Comparison of ENCODE assay signal across 8 cellular contexts in the genomic region with DNA sequence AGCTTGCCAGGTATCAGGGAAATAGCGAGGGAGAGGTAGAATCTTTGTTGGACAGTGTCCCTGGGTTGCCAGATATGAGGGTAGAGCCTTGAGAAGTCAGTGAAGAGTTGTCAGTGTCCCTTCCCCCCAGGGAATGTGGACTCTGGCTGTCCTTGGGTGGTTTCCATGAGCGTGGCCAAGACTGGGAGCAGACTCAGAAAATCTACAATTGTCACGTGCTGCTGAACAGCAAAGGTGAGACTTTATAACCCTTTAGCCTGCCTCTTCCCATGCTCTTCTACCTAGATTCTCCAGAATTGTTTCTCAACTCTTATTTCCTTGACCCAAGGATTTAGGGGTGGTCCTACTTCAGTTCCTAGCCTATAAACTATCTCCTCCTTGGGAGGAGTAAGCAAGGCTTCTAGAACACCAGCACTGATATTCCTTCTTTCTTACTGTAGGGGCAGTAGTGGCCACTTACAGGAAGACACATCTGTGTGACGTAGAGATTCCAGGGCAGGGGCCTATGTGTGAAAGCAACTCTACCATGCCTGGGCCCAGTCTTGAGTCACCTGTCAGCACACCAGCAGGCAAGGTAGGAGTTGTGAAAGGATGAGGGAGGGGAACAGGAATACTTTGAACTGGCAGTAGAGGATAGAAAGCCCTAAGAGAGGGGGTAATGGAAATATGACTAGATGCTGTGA. TPM values are rescaled to one million over a fixed set of nuclear protein-coding genes. Genes with fewer than 3 reads are reported as not detected.
A peak's percentile ranks its signal among the peaks of the same experiment; 100 is the strongest.
DNase-seq lines count a peak whose midpoint lies in the region; ATAC-seq and TF ChIP-seq lines count a peak whose summit lies in the region.

No MANE protein-coding gene starts in this region.

- H3K4me1 ChIP-seq in SK-N-SH (ENCODE audit: control insufficient read depth in 1 of 2, insufficient read depth in 2 of 2, low read depth in 1 of 2, low read length in 1 of 2) (peaks cover 22 to 25% of the 10 kb centered on the region in 2 experiments; a peak in 3 of 4 replicates), iPS-18a (ENCODE audit: control insufficient read depth, low read depth, low read length) (peaks cover 11% of the 10 kb centered on the region)

- ATAC-seq in HG03066 (IDR thresholded peaks at IDR 0.05; ENCODE audit: low read depth, unreplicated experiment): peak; percentile 55

- POLR2A ChIA-PET in SK-N-SH (lab: Yijun Ruan, JAX): interaction anchor here (0.9 kb wide), 1 partner anchor 78 kb away, joined by 3 read pairs; no protein-coding TSS in a partner anchor

- TF ChIP-seq RAD21 in SK-N-SH (IDR thresholded peaks at IDR 0.05; ENCODE audit: low read length): no peak; the same call in 1 of the 2 replicates

- no peak overlapping the region for H2AFZ ChIP-seq in SK-N-SH (ENCODE audit: low read depth)

- H4K20me1 ChIP-seq in SK-N-SH (ENCODE audit: insufficient read depth): peaks cover 15% of the 10 kb centered on the region

- H3K27ac ChIP-seq in SK-N-SH (ENCODE audit: low read depth in 2 of 2, low read length in 1 of 2): peak overlapping the region; percentile 90 to 93
- H3K27ac ChIP-seq in adipose tissue (ENCODE audit: low read depth, low read length): peak overlapping the region; percentile 48
- no peak overlapping the region for H3K27ac ChIP-seq in iPS-18a (ENCODE audit: low read length)

- H3K9me3 ChIP-seq in SK-N-SH: no peaks in the 10 kb centered on the region
- no peaks in the 10 kb centered on the region for H3K9me3 ChIP-seq in iPS-18a (ENCODE audit: control insufficient read depth, low read depth, low read length)

- TF ChIP-seq CTCF in GM12872 (IDR thresholded peaks at IDR 0.05; ENCODE audit: insufficient read depth, low read depth, low read length): peak; percentile 53
- peak; percentile 55 for TF ChIP-seq CTCF in SK-N-SH (IDR thresholded peaks at IDR 0.05)
- no peak for TF ChIP-seq CTCF in lower leg skin (IDR thresholded peaks at IDR 0.05)

- peaks cover 15% of the 10 kb centered on the region for H3F3A ChIP-seq in SK-N-SH (replicated peaks; ENCODE audit: insufficient read depth)

- H3K36me3 ChIP-seq in SK-N-SH (replicated peaks in 1 of 2; ENCODE audit: control insufficient read depth in 1 of 2, insufficient read depth in 2 of 2, low read length in 1 of 2) (peaks cover 27 to 47% of the 10 kb centered on the region in 2 experiments), iPS-18a (ENCODE audit: control insufficient read depth, low read depth, low read length) (peaks cover 42% of the 10 kb centered on the region)

- H3K79me2 ChIP-seq in SK-N-SH (ENCODE audit: insufficient read depth): peaks cover 61% of the 10 kb centered on the region

- H3K9ac ChIP-seq in SK-N-SH: 0 out of 2 replicates have a peak overlapping the region, but pooled peaks have one; percentile 93
- peak overlapping the region; percentile 54 for H3K9ac ChIP-seq in iPS-18a (ENCODE audit: low read length)

- H3K4me3 ChIP-seq in SK-N-SH (ENCODE audit: low read depth in 2 of 2, low read length in 1 of 2) (peak overlapping the region; percentile 79 to 92), iPS-18a (ENCODE audit: low read length) (peak overlapping the region; percentile 80), lower leg skin (ENCODE audit: low read depth, poor library complexity, severe bottlenecking) (no peak overlapping the region)

- no peak for TF ChIP-seq POLR2A in lower leg skin (IDR thresholded peaks at IDR 0.05)

- intact Hi-C loops in lower leg skin (cut with DNase I; ENCODE audit: low total_unique reads): no loop called here

- H3K4me2 ChIP-seq in SK-N-SH: peak overlapping the region; percentile 92

- H3K9me2 ChIP-seq in SK-N-SH: no peaks in the 10 kb centered on the region

- CTCF ChIA-PET in SK-N-SH (lab: Yijun Ruan, JAX): interaction anchor here (0.8 to 1.4 kb wide), 2 partner anchors 12 to 31 kb away, joined by 3 to 9 read pairs; a partner anchor contains a TSS

- WGBS in SK-N-SH (ENCODE audit: low lambda C conversion rate): 78% methylated on average over 4 of the region's 4 CpGs
- WGBS in adipose tissue, 3 donors: 25 to 62% (median 58%) methylated on average over 4 of the region's 4 CpGs
- WGBS in lower leg skin, 2 donors: 44 to 55% methylated on average over 4 of the region's 4 CpGs

- DNase-seq in SK-N-SH: peak; percentile 39
- peak; percentile 80 for DNase-seq in stimulated activated CD4-positive, alpha-beta T cell treated with anti-CD3 and anti-CD28 coated beads, Interleukin-15, amount 100 ng/mL, for 24 hours
- no peak for DNase-seq in lower leg skin (ENCODE audit: low spot score in 2 of 2)
- no peak for DNase-seq in NCI-H1048 (lab: John Stamatoyannopoulos, UW)

- H3K27me3 ChIP-seq in SK-N-SH (ENCODE audit: insufficient read depth): no peaks in the 10 kb centered on the region
- no peaks in the 10 kb centered on the region for H3K27me3 ChIP-seq in iPS-18a (ENCODE audit: control insufficient read depth, insufficient read depth, low read length)

- TF ChIP-seq EP300 in SK-N-SH (IDR thresholded peaks at IDR 0.05; ENCODE audit: borderline replicate concordance in 1 of 2, low read depth in 1 of 2, low read length in 1 of 2): no peak

TF ChIP-seq in SK-N-SH, 30 proteins besides CTCF, POLR2A, EP300 and RAD21 (continues in another document):
- TF ChIP-seq GATA2 (CRISPR knock-in tag; IDR thresholded peaks at IDR 0.05): no peak
- no peak for TF ChIP-seq FOSL2 (IDR thresholded peaks at IDR 0.05; ENCODE audit: borderline replicate concordance, low read depth)
- TF ChIP-seq RXRA (IDR thresholded peaks at IDR 0.05; ENCODE audit: borderline replicate concordance, low read depth): no peak
- no peak for TF ChIP-seq CHD2 (IDR thresholded peaks at IDR 0.05; ENCODE audit: low read length, partially characterized antibody)
- TF ChIP-seq, protein P1, sequence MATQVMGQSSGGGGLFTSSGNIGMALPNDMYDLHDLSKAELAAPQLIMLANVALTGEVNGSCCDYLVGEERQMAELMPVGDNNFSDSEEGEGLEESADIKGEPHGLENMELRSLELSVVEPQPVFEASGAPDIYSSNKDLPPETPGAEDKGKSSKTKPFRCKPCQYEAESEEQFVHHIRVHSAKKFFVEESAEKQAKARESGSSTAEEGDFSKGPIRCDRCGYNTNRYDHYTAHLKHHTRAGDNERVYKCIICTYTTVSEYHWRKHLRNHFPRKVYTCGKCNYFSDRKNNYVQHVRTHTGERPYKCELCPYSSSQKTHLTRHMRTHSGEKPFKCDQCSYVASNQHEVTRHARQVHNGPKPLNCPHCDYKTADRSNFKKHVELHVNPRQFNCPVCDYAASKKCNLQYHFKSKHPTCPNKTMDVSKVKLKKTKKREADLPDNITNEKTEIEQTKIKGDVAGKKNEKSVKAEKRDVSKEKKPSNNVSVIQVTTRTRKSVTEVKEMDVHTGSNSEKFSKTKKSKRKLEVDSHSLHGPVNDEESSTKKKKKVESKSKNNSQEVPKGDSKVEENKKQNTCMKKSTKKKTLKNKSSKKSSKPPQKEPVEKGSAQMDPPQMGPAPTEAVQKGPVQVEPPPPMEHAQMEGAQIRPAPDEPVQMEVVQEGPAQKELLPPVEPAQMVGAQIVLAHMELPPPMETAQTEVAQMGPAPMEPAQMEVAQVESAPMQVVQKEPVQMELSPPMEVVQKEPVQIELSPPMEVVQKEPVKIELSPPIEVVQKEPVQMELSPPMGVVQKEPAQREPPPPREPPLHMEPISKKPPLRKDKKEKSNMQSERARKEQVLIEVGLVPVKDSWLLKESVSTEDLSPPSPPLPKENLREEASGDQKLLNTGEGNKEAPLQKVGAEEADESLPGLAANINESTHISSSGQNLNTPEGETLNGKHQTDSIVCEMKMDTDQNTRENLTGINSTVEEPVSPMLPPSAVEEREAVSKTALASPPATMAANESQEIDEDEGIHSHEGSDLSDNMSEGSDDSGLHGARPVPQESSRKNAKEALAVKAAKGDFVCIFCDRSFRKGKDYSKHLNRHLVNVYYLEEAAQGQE (IDR thresholded peaks at IDR 0.05; ENCODE audit: low read depth, low read length): no peak
- no peak for TF ChIP-seq SIN3A (IDR thresholded peaks at IDR 0.05; ENCODE audit: borderline replicate concordance, low read depth, low read length)
- no peak for TF ChIP-seq FOXM1 (IDR thresholded peaks at IDR 0.05; ENCODE audit: low read depth)
- no peak for TF ChIP-seq RFX5 (IDR thresholded peaks at IDR 0.05; ENCODE audit: low read length)
- TF ChIP-seq TEAD4 (IDR thresholded peaks at IDR 0.05; ENCODE audit: borderline replicate concordance, insufficient read depth): no peak
- no peak for TF ChIP-seq TCF12 (IDR thresholded peaks at IDR 0.05)
- no peak for TF ChIP-seq NFIC (IDR thresholded peaks at IDR 0.05; ENCODE audit: borderline replicate concordance)
- no peak for TF ChIP-seq EZH2phosphoT487 (IDR thresholded peaks at IDR 0.05; ENCODE audit: borderline replicate concordance, low read depth)
- no peak for TF ChIP-seq MEF2A (IDR thresholded peaks at IDR 0.05; ENCODE audit: borderline replicate concordance, low read depth)
- no peak for TF ChIP-seq TAF1 (IDR thresholded peaks at IDR 0.05; ENCODE audit: borderline replicate concordance, low read depth, low read length)
- no peak for TF ChIP-seq JUND (IDR thresholded peaks at IDR 0.05)

RNA-seq across cellular contexts. Expression of a gene that starts 1.6 kb away (rescaled TPM):
- 38.7 and 48.9 TPM in 2 replicates for polyA plus RNA-seq in SK-N-SH (2012; rRNA removed)
- 18.6 and 31.2 TPM in 2 replicates for polyA plus RNA-seq in SK-N-SH (2012; cell fraction: cytosol; rRNA removed)
- polyA plus RNA-seq in SK-N-SH (2012; cell fraction: nucleus; rRNA removed): 147 and 155 TPM in 2 replicates
- polyA plus RNA-seq in adipose tissue: 10 to 100 TPM; 23.7 to 48.1 (median 41.2) TPM
- total RNA-seq in lower leg skin: 10 to 100 TPM; 26.6 to 35.8 (median 30.2) TPM

RNA-seq across cellular contexts. Expression of a gene that starts 1.7 kb away (rescaled TPM):
- polyA plus RNA-seq in SK-N-SH (2012; rRNA removed) (340 and 445 TPM in 2 replicates), adipose tissue (100 to 1,000 TPM in 2 of 3 donors, 10 to 100 TPM in 1; 53.0 to 201 (median 139) TPM)
- 565 and 761 TPM in 2 replicates for polyA plus RNA-seq in SK-N-SH (2012; cell fraction: cytosol; rRNA removed)
- 81.8 and 90.8 TPM in 2 replicates for polyA plus RNA-seq in SK-N-SH (2012; cell fraction: nucleus; rRNA removed)
- 10 to 100 TPM; 19.3 to 24.7 (median 22.4) TPM for total RNA-seq in lower leg skin

RNA-seq across cellular contexts. Expression of a gene that starts 12.9 kb away (rescaled TPM):
- polyA plus RNA-seq in SK-N-SH (2012; rRNA removed): 43.1 and 45.0 TPM in 2 replicates
- polyA plus RNA-seq in SK-N-SH (2012; cell fraction: cytosol; rRNA removed): 26.8 and 37.1 TPM in 2 replicates
- polyA plus RNA-seq in SK-N-SH (2012; cell fraction: nucleus; rRNA removed): 60.8 and 63.8 TPM in 2 replicates
- polyA plus RNA-seq in adipose tissue: 10 to 100 TPM; 17.4 to 46.3 (median 29.7) TPM
- total RNA-seq in lower leg skin: 10 to 100 TPM; 26.6 to 38.2 (median 29.6) TPM

RNA-seq across cellular contexts. Expression of a gene that starts 21.4 kb away (rescaled TPM):
- 4.4 and 4.7 TPM in 2 replicates for polyA plus RNA-seq in SK-N-SH (2012; rRNA removed)
- 3.8 and 4.9 TPM in 2 replicates for polyA plus RNA-seq in SK-N-SH (2012; cell fraction: cytosol; rRNA removed)
- polyA plus RNA-seq in SK-N-SH (2012; cell fraction: nucleus; rRNA removed): 11.9 and 12.4 TPM in 2 replicates
- polyA plus RNA-seq in adipose tissue: 1 to 10 TPM; 1.2 to 9.0 (median 1.5) TPM
- total RNA-seq in lower leg skin: 1 to 10 TPM in 2 of 4 donors, under 1 TPM in 2; 0.42 to 4.2 (median 1.9) TPM

RNA-seq across cellular contexts. Expression of a gene that starts 30.2 kb away (rescaled TPM):
- 0.59 and 1.9 TPM in 2 replicates for polyA plus RNA-seq in SK-N-SH (2012; rRNA removed)
- polyA plus RNA-seq in SK-N-SH (2012; cell fraction: cytosol; rRNA removed): 1.0 and 1.2 TPM in 2 replicates
- 0.39 and 0.99 TPM in 2 replicates for polyA plus RNA-seq in SK-N-SH (2012; cell fraction: nucleus; rRNA removed)
- polyA plus RNA-seq in adipose tissue: 1 to 10 TPM in 1 of 3 donors, under 1 TPM in 1, not detected in 1; 0.52 to 3.3 TPM
- total RNA-seq in lower leg skin: 100 to 1,000 TPM; 176 to 239 (median 208) TPM

Comparison
In these comparisons a context has a peak if more than half of its experiments do, and no peak if none do; other contexts are left out.
1. CTCF ChIP-seq: peak in GM12872 (single experiment) and SK-N-SH (single experiment); none in lower leg skin (0 of 3).
2. DNase-seq: peak in SK-N-SH (single experiment) and stimulated activated CD4-positive, alpha-beta T cell treated with anti-CD3 and anti-CD28 coated beads, Interleukin-15, amount 100 ng/mL, for 24 hours (single experiment); none in lower leg skin (0 of 2) and NCI-H1048 (single experiment).